ENCODE assay signal across 23 cellular contexts in the genomic region with DNA sequence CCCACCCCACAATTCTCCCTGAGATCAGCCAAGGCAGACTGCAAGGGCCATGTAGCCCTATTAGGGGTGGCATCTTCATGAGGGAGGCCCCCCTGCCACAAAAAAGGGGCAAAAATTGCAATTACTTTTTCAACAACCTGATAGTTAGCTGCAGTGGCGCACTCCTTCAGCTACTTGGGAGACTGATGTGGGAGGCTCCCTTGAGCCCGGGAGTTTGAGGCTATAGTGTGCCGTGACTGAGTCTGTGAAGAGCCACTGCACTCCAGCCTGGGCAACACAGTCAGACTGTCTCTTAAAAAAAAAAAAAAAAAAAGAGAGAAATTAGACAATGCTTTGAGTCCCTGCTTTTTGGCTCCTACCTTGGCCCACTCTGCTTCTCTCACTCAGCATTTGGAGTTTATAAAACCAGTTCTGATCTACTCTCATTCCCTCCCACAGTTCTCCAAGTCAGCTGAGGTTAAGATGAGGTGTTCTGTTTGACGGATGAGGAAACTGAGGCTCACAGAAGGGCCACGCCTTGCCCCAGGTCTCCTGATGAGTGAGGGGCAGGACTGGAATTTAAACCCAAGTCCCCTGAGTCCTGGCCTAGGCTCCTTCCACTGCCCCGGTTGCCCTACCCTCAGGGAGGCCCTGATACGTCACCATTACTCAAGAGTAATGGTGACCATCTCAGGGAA. TPM values are rescaled to one million over a fixed set of nuclear protein-coding genes. Genes with fewer than 3 reads are reported as not detected.
DNase-seq lines count a peak whose midpoint lies in the region; ATAC-seq and TF ChIP-seq lines count a peak whose summit lies in the region.
"Had no signal": no experiment of that assay in that cellular context is flagged by ENCODE, and none has a peak within 500 bp of the region (broad histone marks: within the 10 kb centered on the region; RNA-seq: fewer than 3 reads in every experiment).

No MANE protein-coding gene starts in this region.

- no peaks in the 10 kb centered on the region for H3K9me3 Mint-ChIP-seq in stimulated activated naive B cell treated with anti-CD40 and anti-IgM and Interleukin-4, amounts not matched to agents 10 μg/mL and 1 μg/mL and 100 μg/mL, for 72 hours
- H3K9me3 Mint-ChIP-seq: activated CD4-positive, alpha-beta T cell treated with anti-CD3 and anti-CD28 coated beads, Interleukin-2, amount 10 ng/mL, durations not matched to agents 7 days and 5 days; activated naive CD8-positive, alpha-beta T cell treated with anti-CD3 and anti-CD28 coated beads for 36 hours; H9; nephron progenitor cell; T-helper 2 cell treated with Interferon-gamma antibody and Interleukin-4, amounts not matched to agents 5 μg/mL and 100 μg/mL, for 36 hours had no signal

- H3K27me3 ChIP-seq in heart right ventricle = no peaks in the 10 kb centered on the region
- H3K27me3 ChIP-seq in lower lobe of right lung (ENCODE audit: low read depth) = no peaks in the 10 kb centered on the region
- H3K27me3 ChIP-seq in vagina = no peaks in the 10 kb centered on the region
- H3K27me3 ChIP-seq: BLaER1 treated with 17β-estradiol and CSF1 and Interleukin-3, amounts not matched to agents 10 nM and 100 nM; pancreas had no signal

- TF ChIP-seq POLR2A in vagina (IDR thresholded peaks at IDR 0.05) = no peak

- no peaks in the 10 kb centered on the region for H3K27me3 Mint-ChIP-seq in stimulated activated naive B cell treated with anti-CD40 and anti-IgM and Interleukin-4, amounts not matched to agents 10 μg/mL and 1 μg/mL and 100 μg/mL, for 72 hours
- H3K27me3 Mint-ChIP-seq: activated CD4-positive, alpha-beta T cell treated with anti-CD3 and anti-CD28 coated beads, Interleukin-2, amount 10 ng/mL, durations not matched to agents 7 days and 5 days; activated naive CD8-positive, alpha-beta T cell treated with anti-CD3 and anti-CD28 coated beads for 36 hours had no signal

- peaks cover 78 to 92% of the 10 kb centered on the region in 2 donors for H3K36me3 Mint-ChIP-seq in stimulated activated naive B cell treated with anti-CD40 and anti-IgM and Interleukin-4, amounts not matched to agents 10 μg/mL and 1 μg/mL and 100 μg/mL, for 72 hours

- ATAC-seq in heart right ventricle (no peak), Right ventricle myocardium superior (ENCODE audit: poor library complexity) (no peak), lower lobe of right lung (peak in 1 of 2 donors; percentile 3)
- ATAC-seq in stimulated activated naive B cell treated with anti-CD40 and anti-IgM and Interleukin-4, amounts not matched to agents 10 μg/mL and 1 μg/mL and 100 μg/mL, for 72 hours (replicated peaks) = no peak

- peaks cover 23 to 46% of the 10 kb centered on the region in 2 donors for H3K4me1 Mint-ChIP-seq in stimulated activated naive B cell treated with anti-CD40 and anti-IgM and Interleukin-4, amounts not matched to agents 10 μg/mL and 1 μg/mL and 100 μg/mL, for 72 hours
- H3K4me1 Mint-ChIP-seq: activated CD4-positive, alpha-beta T cell treated with anti-CD3 and anti-CD28 coated beads, Interleukin-2, amount 10 ng/mL, durations not matched to agents 7 days and 5 days; H9 had no signal

- peak overlapping the region; percentile 25 to 41 for H3K4me3 Mint-ChIP-seq in stimulated activated naive B cell treated with anti-CD40 and anti-IgM and Interleukin-4, amounts not matched to agents 10 μg/mL and 1 μg/mL and 100 μg/mL, for 72 hours
- H3K4me3 Mint-ChIP-seq: activated CD4-positive, alpha-beta T cell treated with anti-CD3 and anti-CD28 coated beads, Interleukin-2, amount 10 ng/mL, durations not matched to agents 7 days and 5 days; activated naive CD8-positive, alpha-beta T cell treated with anti-CD3 and anti-CD28 coated beads for 36 hours; H9; nephron progenitor cell; T-helper 2 cell treated with Interferon-gamma antibody and Interleukin-4, amounts not matched to agents 5 μg/mL and 100 μg/mL, for 36 hours had no signal

- H3K9me3 ChIP-seq in heart right ventricle (no peaks in the 10 kb centered on the region), lower lobe of right lung (no peaks in the 10 kb centered on the region), vagina (no peaks in the 10 kb centered on the region)
- H3K9me3 ChIP-seq: BLaER1 treated with 17β-estradiol and CSF1 and Interleukin-3, amounts not matched to agents 10 nM and 100 nM; pancreas had no signal

- H3K27ac Mint-ChIP-seq in stimulated activated naive B cell treated with anti-CD40 and anti-IgM and Interleukin-4, amounts not matched to agents 10 μg/mL and 1 μg/mL and 100 μg/mL, for 72 hours = peak overlapping the region; percentile 82
- H3K27ac Mint-ChIP-seq: activated CD4-positive, alpha-beta T cell treated with anti-CD3 and anti-CD28 coated beads, Interleukin-2, amount 10 ng/mL, durations not matched to agents 7 days and 5 days; activated naive CD8-positive, alpha-beta T cell treated with anti-CD3 and anti-CD28 coated beads for 36 hours; nephron progenitor cell; T-helper 2 cell treated with Interferon-gamma antibody and Interleukin-4, amounts not matched to agents 5 μg/mL and 100 μg/mL, for 36 hours had no signal

- H3K36me3 ChIP-seq in heart right ventricle (peaks cover 0 to 94% (median 45%) of the 10 kb centered on the region in 9 donors), lower lobe of right lung (peaks cover 95% of the 10 kb centered on the region), vagina (peaks cover 0 to 55% of the 10 kb centered on the region in 2 donors)

- DNase-seq in heart right ventricle (no peak), Right ventricle myocardium superior (no peak), lower lobe of right lung (no peak), vagina (ENCODE audit: extremely low spot score in 2 of 2) (no peak), NCI-H69 (lab: John Stamatoyannopoulos, UW) (no peak), DMS79 treated with DMSO at 0.1 percent for 48 hours (lab: John Stamatoyannopoulos, UW) (no peak)
- DNase-seq in stimulated activated naive B cell treated with anti-CD40 and anti-IgM and Interleukin-4, amounts not matched to agents 10 μg/mL and 1 μg/mL and 100 μg/mL, for 72 hours = no peak
- DNase-seq in stimulated activated naive CD4-positive, alpha-beta T cell (lab: John Stamatoyannopoulos, UW) = no peak
- DNase-seq: ACHN; activated CD4-positive, alpha-beta T cell treated with anti-CD3 and anti-CD28 coated beads, Interleukin-2, amount 10 ng/mL, durations not matched to agents 7 days and 5 days; activated naive CD8-positive, alpha-beta T cell treated with anti-CD3 and anti-CD28 coated beads for 36 hours; glutamatergic neuron; H9; IMR-90; NCI-H2107; NCI-H510A treated with DMSO at 0.1 percent for 48 hours; nephron progenitor cell; NK-92 treated with Interleukin-12 subunit alpha and Interleukin-12 subunit beta, amount 100 ng/mL, for 24 hours; pancreas had no signal

- H3K27ac ChIP-seq in heart right ventricle (peak overlapping the region in 9 of 10 donors; percentile 3 to 74 (median 50)), lower lobe of right lung (peak overlapping the region; percentile 80), vagina (peak overlapping the region; percentile 94)
- H3K27ac ChIP-seq: BLaER1 treated with 17β-estradiol and CSF1 and Interleukin-3, amounts not matched to agents 10 nM and 100 nM; pancreas; SK-N-MC; VCaP had no signal

- 94 to 95% methylated on average over 7 of the region's 7 CpGs for WGBS in heart right ventricle, 2 donors

- intact Hi-C loops in heart right ventricle (cut with DNase I) (no loop called here), Right ventricle myocardium superior (cut with DNase I) (no loop called here), lower lobe of right lung (cut with DNase I) (no loop called here), vagina (cut with DNase I) (no loop called here)

- H3K4me1 ChIP-seq in heart right ventricle = peaks cover 22 to 68% (median 50%) of the 10 kb centered on the region in 9 donors
- peaks cover 66% of the 10 kb centered on the region for H3K4me1 ChIP-seq in lower lobe of right lung
- H3K4me1 ChIP-seq in vagina = peaks cover 60% of the 10 kb centered on the region

- TF ChIP-seq CTCF in heart right ventricle (IDR thresholded peaks at IDR 0.05) (no peak), lower lobe of right lung (IDR thresholded peaks at IDR 0.05) (no peak), vagina (IDR thresholded peaks at IDR 0.05) (no peak)

- H3K4me3 ChIP-seq in heart right ventricle (no peak overlapping the region), lower lobe of right lung (no peak overlapping the region), vagina (no peak overlapping the region)
- H3K4me3 ChIP-seq: BLaER1 treated with 17β-estradiol and CSF1 and Interleukin-3, amounts not matched to agents 10 nM and 100 nM; pancreas; SK-N-MC had no signal

RNA-seq across cellular contexts. Expression of gene GPX3, which starts 8.9 kb away (rescaled TPM):
- total RNA-seq in heart right ventricle (100 to 1,000 TPM; 208 to 990 (median 601) TPM), Right ventricle myocardium superior (592 TPM), lower lobe of right lung (855 TPM), vagina (3,069 TPM)
- 1,000 to 10,000 TPM; 1,059 to 1,234 TPM for polyA plus RNA-seq in heart right ventricle
- total RNA-seq: activated CD4-positive, alpha-beta T cell treated with anti-CD3 and anti-CD28 coated beads, Interleukin-2, amount 10 ng/mL, durations not matched to agents 7 days and 5 days; activated naive CD8-positive, alpha-beta T cell treated with anti-CD3 and anti-CD28 coated beads for 36 hours had no signal

RNA-seq across cellular contexts. Expression of gene TNIP1, which starts 51.5 kb away (rescaled TPM):
- total RNA-seq in heart right ventricle = 100 to 1,000 TPM; 113 to 130 (median 125) TPM
- polyA plus RNA-seq in heart right ventricle = 10 to 100 TPM; 63.8 to 78.1 TPM
- 126 TPM for total RNA-seq in Right ventricle myocardium superior
- total RNA-seq in lower lobe of right lung = 99.6 TPM
- 92.6 TPM for total RNA-seq in vagina
